In the genomic region with DNA sequence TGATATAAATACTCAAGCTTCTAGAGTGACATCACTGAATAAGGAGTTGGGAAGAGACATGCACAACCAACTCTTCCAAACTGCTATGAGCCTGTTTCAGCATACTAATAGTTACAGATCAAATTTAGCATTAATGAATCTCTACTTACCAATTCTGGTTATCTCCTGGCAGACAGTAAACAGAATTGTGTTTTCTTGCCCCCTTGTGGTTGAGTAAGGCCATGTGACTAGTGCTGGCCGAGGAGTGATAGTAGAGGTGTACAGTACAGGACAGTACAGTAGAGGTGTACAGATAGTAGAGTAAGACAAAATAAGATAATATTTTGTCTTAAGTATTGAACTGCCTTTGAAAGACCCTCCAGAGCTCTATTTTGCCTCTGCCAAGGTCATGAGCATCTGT, we compare ENCODE assay signal across 12 cellular contexts.
DNase-seq lines count a peak whose midpoint lies in the region; ATAC-seq and TF ChIP-seq lines count a peak whose summit lies in the region.
"Had no signal": no experiment of that assay in that cellular context is flagged by ENCODE, and none has a peak within 500 bp of the region (broad histone marks: within the 10 kb centered on the region; RNA-seq: fewer than 3 reads in every experiment).

No MANE protein-coding gene starts in this region.

- no peaks in the 10 kb centered on the region for H3K4me1 Mint-ChIP-seq in stimulated activated memory B cell treated with anti-CD40 and anti-IgM and Interleukin-4, amounts not matched to agents 10 μg/mL and 1 μg/mL and 100 μg/mL, for 72 hours
- H3K4me1 Mint-ChIP-seq: activated B cell treated with CpG ODN at 0.5 μM for 24 hours had no signal

- no peak overlapping the region for H3K4me2 ChIP-seq in PC-3 (ENCODE audit: low read length)

- no peak overlapping the region for H3K4me3 Mint-ChIP-seq in stimulated activated memory B cell treated with anti-CD40 and anti-IgM and Interleukin-4, amounts not matched to agents 10 μg/mL and 1 μg/mL and 100 μg/mL, for 72 hours
- H3K4me3 Mint-ChIP-seq: activated B cell treated with CpG ODN at 0.5 μM for 24 hours had no signal

- no peaks in the 10 kb centered on the region for H3F3A ChIP-seq in PC-3 (ENCODE audit: low read length, unreplicated experiment)

- H3K4me3 ChIP-seq in BE2C (ENCODE audit: low read depth, low read length) (no peak overlapping the region), PC-3 (ENCODE audit: low read length) (no peak overlapping the region), tibial nerve (no peak overlapping the region)
- H3K4me3 ChIP-seq: ascending aorta had no signal

- no peaks in the 10 kb centered on the region for H4K20me1 ChIP-seq in PC-3 (ENCODE audit: low read length)

- H3K36me3 ChIP-seq in BE2C (no peaks in the 10 kb centered on the region), PC-3 (ENCODE audit: low read depth, low read length) (no peaks in the 10 kb centered on the region), tibial nerve (no peaks in the 10 kb centered on the region)
- H3K36me3 ChIP-seq: ascending aorta had no signal

- no peaks in the 10 kb centered on the region for H3K27me3 Mint-ChIP-seq in stimulated activated memory B cell treated with anti-CD40 and anti-IgM and Interleukin-4, amounts not matched to agents 10 μg/mL and 1 μg/mL and 100 μg/mL, for 72 hours
- H3K27me3 Mint-ChIP-seq: activated B cell treated with CpG ODN at 0.5 μM for 24 hours had no signal

- peak; percentile 92 for TF ChIP-seq CTCF in BE2C (IDR thresholded peaks at IDR 0.05; ENCODE audit: low read depth, low read length)
- TF ChIP-seq CTCF in PC-3 (conservative IDR thresholded peaks at IDR 0.05; ENCODE audit: low read depth, low read length): peak; percentile 63
- TF ChIP-seq CTCF in tibial nerve (IDR thresholded peaks at IDR 0.05): peak in 2 of 5 experiments; percentile 8 to 35

- no TSS peak for BruUV-seq in PC-3 (replicated peaks; lab: Mats Ljungman, UMichigan)

- H3K9me3 ChIP-seq in BE2C (no peaks in the 10 kb centered on the region), PC-3 (ENCODE audit: low read length) (no peaks in the 10 kb centered on the region), tibial nerve (no peaks in the 10 kb centered on the region)
- H3K9me3 ChIP-seq: ascending aorta had no signal

- POLR2A ChIA-PET in PC-3 (lab: Charles Lee; ENCODE audit: unreplicated experiment): no interaction called here

- no peaks in the 10 kb centered on the region for H3K36me3 Mint-ChIP-seq in stimulated activated memory B cell treated with anti-CD40 and anti-IgM and Interleukin-4, amounts not matched to agents 10 μg/mL and 1 μg/mL and 100 μg/mL, for 72 hours

- CTCF ChIA-PET in PC-3 (lab: Charles Lee): no interaction called here

- H3K27ac Mint-ChIP-seq in stimulated activated memory B cell treated with anti-CD40 and anti-IgM and Interleukin-4, amounts not matched to agents 10 μg/mL and 1 μg/mL and 100 μg/mL, for 72 hours: no peak overlapping the region
- H3K27ac Mint-ChIP-seq: activated B cell treated with CpG ODN at 0.5 μM for 24 hours had no signal

- no peak for TF ChIP-seq POLR2A in tibial nerve (IDR thresholded peaks at IDR 0.05)

- TF ChIP-seq EP300 in tibial nerve (IDR thresholded peaks at IDR 0.05): no peak

- peaks cover 2% of the 10 kb centered on the region for H3K9me3 Mint-ChIP-seq in stimulated activated memory B cell treated with anti-CD40 and anti-IgM and Interleukin-4, amounts not matched to agents 10 μg/mL and 1 μg/mL and 100 μg/mL, for 72 hours
- H3K9me3 Mint-ChIP-seq: activated B cell treated with CpG ODN at 0.5 μM for 24 hours had no signal

- H3K27me3 ChIP-seq in BE2C: no peaks in the 10 kb centered on the region
- H3K27me3 ChIP-seq in PC-3 (ENCODE audit: low read length): no peaks in the 10 kb centered on the region
- no peaks in the 10 kb centered on the region for H3K27me3 ChIP-seq in tibial nerve
- H3K27me3 ChIP-seq: ascending aorta had no signal

- H3K9ac ChIP-seq in PC-3 (ENCODE audit: low read length): no peak overlapping the region

- H3K79me2 ChIP-seq in PC-3 (ENCODE audit: low read length): no peaks in the 10 kb centered on the region

- H2AFZ ChIP-seq in PC-3 (ENCODE audit: low read length): no peak overlapping the region

- intact Hi-C loops in PC-3 (cut with micrococcal nuclease): loop anchor here (1.0 to 5.0 kb wide), 3 partner anchors 100 to 680 kb away; no protein-coding TSS in a partner anchor
- intact Hi-C loops in left cardiac atrium (cut with DNase I): loop anchor here (5.0 to 10.0 kb wide), 2 partner anchors 515 to 518 kb away; no protein-coding TSS in a partner anchor

- 68 to 72% methylated on average over 1 of the region's 1 CpG for WGBS in tibial nerve, 2 donors

- H3K4me1 ChIP-seq in BE2C (no peaks in the 10 kb centered on the region), PC-3 (ENCODE audit: insufficient read depth, low read length) (no peaks in the 10 kb centered on the region), tibial nerve (no peaks in the 10 kb centered on the region)
- H3K4me1 ChIP-seq: ascending aorta had no signal

- no peaks in the 10 kb centered on the region for H3K9me2 ChIP-seq in PC-3 (replicated peaks; ENCODE audit: low read length)

- ATAC-seq in GM19035 (IDR thresholded peaks at IDR 0.05; ENCODE audit: unreplicated experiment): peak; percentile 69
- ATAC-seq in PC-3: peak; percentile 65
- peak; percentile 46 to 59 for ATAC-seq in left cardiac atrium
- ATAC-seq in stimulated activated memory B cell treated with anti-CD40 and anti-IgM and Interleukin-4, amounts not matched to agents 10 μg/mL and 1 μg/mL and 100 μg/mL, for 72 hours: no peak
- ATAC-seq: HCT116 had no signal

- H3K27ac ChIP-seq in PC-3 (ENCODE audit: low read length) (no peak overlapping the region), tibial nerve (no peak overlapping the region)
- H3K27ac ChIP-seq: ascending aorta had no signal

- DNase-seq in BE2C (peak; percentile 55), PC-3 (peak; percentile 46), left cardiac atrium (no peak), tibial nerve (ENCODE audit: low spot score in 2 of 2) (no peak), dermis blood vessel endothelial cell (no peak)
- no peak for DNase-seq in stimulated activated CD4-positive, alpha-beta T cell treated with anti-CD3 and anti-CD28 coated beads, Interleukin-1b, Interleukin-23, amount 100 ng/mL, for 48 hours
- DNase-seq: activated B cell treated with CpG ODN at 0.5 μM for 24 hours, KG1 had no signal

Comparison
In these comparisons a context has a peak if more than half of its experiments do, and no peak if none do; other contexts are left out.
1. DNase-seq: peak in BE2C (single experiment) and PC-3 (single experiment); none in left cardiac atrium (single experiment), tibial nerve (0 of 2), dermis blood vessel endothelial cell (single experiment) and stimulated activated CD4-positive, alpha-beta T cell treated with anti-CD3 and anti-CD28 coated beads, Interleukin-1b, Interleukin-23, amount 100 ng/mL, for 48 hours (single experiment).